8 cellular contexts compared by ENCODE assay signal in the genomic region with DNA sequence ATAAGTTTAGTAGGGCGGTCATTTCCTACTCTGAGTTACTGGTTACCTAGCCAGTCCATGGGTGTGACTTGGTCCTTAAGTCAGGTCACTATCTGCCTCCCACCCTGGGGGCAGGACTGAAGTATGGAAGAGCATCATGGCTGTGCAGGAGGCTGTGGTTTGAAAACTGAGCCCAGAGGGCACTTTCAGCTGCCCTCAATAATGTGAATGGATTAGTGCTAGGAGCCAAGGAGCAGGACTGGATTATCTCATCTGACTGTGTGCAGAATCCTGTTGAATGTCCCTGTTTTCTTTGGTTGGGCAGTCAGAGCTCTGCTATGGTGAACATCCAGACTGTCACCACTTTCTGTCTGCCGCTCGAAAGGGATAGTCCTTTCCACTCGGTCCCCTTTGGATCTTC. TPM values are rescaled to one million over a fixed set of nuclear protein-coding genes. Genes with fewer than 3 reads are reported as not detected.
DNase-seq lines count a peak whose midpoint lies in the region; ATAC-seq, FAIRE-seq and TF ChIP-seq lines count a peak whose summit lies in the region.

No MANE protein-coding gene starts in this region.

- peak overlapping the region; percentile 84 for H3K4me2 ChIP-seq in fibroblast of lung (ENCODE audit: extremely low read depth, insufficient read depth, low read length)

- no peak overlapping the region for H3K9ac ChIP-seq in fibroblast of lung (ENCODE audit: insufficient read depth, low read length)

- FAIRE-seq in GM12892 (lab: Jason Lieb, UNC) = peak; percentile 17
- no peak for FAIRE-seq in GM12891 (lab: Jason Lieb, UNC)

- TF ChIP-seq CTCF in fibroblast of lung (conservative IDR thresholded peaks at IDR 0.05 in 1 of 2, IDR thresholded peaks at IDR 0.05 in 1 of 2; ENCODE audit: low read depth in 1 of 2, low read length in 2 of 2) (no peak), gastrocnemius medialis (IDR thresholded peaks at IDR 0.05 in 4 of 5, conservative IDR thresholded peaks at IDR 0.05 in 1 of 5) (no peak)

- H4K20me1 ChIP-seq in fibroblast of lung (ENCODE audit: control insufficient read depth, extremely low read depth, insufficient read depth, low read length) = no peaks in the 10 kb centered on the region

- H3K9me3 ChIP-seq in fibroblast of lung (ENCODE audit: control insufficient read depth, insufficient read depth, low read depth, low read length) (no peaks in the 10 kb centered on the region), gastrocnemius medialis (no peaks in the 10 kb centered on the region)

- no peak for ATAC-seq in gastrocnemius medialis
- no peak for ATAC-seq in HG02759 (IDR thresholded peaks at IDR 0.05; ENCODE audit: unreplicated experiment)

- H3K4me1 ChIP-seq in fibroblast of lung (ENCODE audit: control insufficient read depth, extremely low read depth, insufficient read depth, low read length) (peaks cover 8% of the 10 kb centered on the region), gastrocnemius medialis (peaks cover 39 to 40% of the 10 kb centered on the region in 2 donors)

- TF ChIP-seq POLR2A in GM12892 (IDR thresholded peaks at IDR 0.05; ENCODE audit: low read depth, low read length) (no peak), gastrocnemius medialis (IDR thresholded peaks at IDR 0.05) (no peak), GM12891 (IDR thresholded peaks at IDR 0.05; ENCODE audit: low read depth, low read length) (no peak)

- in situ Hi-C loops in gastrocnemius medialis (cut with MboI; ENCODE audit: low sequenced_read_pairs in 4 of 4) = no loop called here

- intact Hi-C loops in gastrocnemius medialis (cut with DNase I; ENCODE audit: low total_unique reads) = no loop called here

- no peak overlapping the region for H2AFZ ChIP-seq in fibroblast of lung (ENCODE audit: low read length)

- no peak for DNase-seq in GM12892 (ENCODE audit: insufficient read length)
- DNase-seq in RPMI7951 (ENCODE audit: low read depth) = peak; percentile 14
- DNase-seq in fibroblast of lung (ENCODE audit: low read depth in 2 of 2) = peak in 1 of 2 donors; percentile 5
- DNase-seq in gastrocnemius medialis = no peak
- no peak for DNase-seq in GM12891 (ENCODE audit: insufficient read length, low spot score)
- no peak for DNase-seq in foreskin melanocyte
- DNase-seq in NCI-H1417 (lab: John Stamatoyannopoulos, UW) = no peak

- H3K27ac ChIP-seq in fibroblast of lung (ENCODE audit: insufficient read depth, low read length) (peak overlapping the region; percentile 96), gastrocnemius medialis (peak overlapping the region; percentile 85 to 93 (median 90))

- H3K4me3 ChIP-seq in fibroblast of lung (replicated peaks in 1 of 4; ENCODE audit: control extremely low read depth in 1 of 4, insufficient read depth in 1 of 4, low read depth in 3 of 4, low read length in 4 of 4) = peak overlapping the region; percentile 78 to 98 (median 88)
- peak overlapping the region; percentile 81 to 88 (median 82) for H3K4me3 ChIP-seq in gastrocnemius medialis

- no peaks in the 10 kb centered on the region for H3K36me3 ChIP-seq in fibroblast of lung (ENCODE audit: control insufficient read depth, insufficient read depth, low read length)
- peaks cover 0 to 8% of the 10 kb centered on the region in 2 donors for H3K36me3 ChIP-seq in gastrocnemius medialis

- peaks cover 48% of the 10 kb centered on the region for H3K79me2 ChIP-seq in fibroblast of lung (ENCODE audit: control insufficient read depth, insufficient read depth, low read length)

- H3K27me3 ChIP-seq in fibroblast of lung (ENCODE audit: control insufficient read depth, insufficient read depth, low read length) (no peaks in the 10 kb centered on the region), gastrocnemius medialis (no peaks in the 10 kb centered on the region)

TF ChIP-seq in GM12891, 5 proteins besides CTCF, POLR2A, EP300 and RAD21:
- TF ChIP-seq POU2F2 (IDR thresholded peaks at IDR 0.05; ENCODE audit: low read depth, low read length) (no peak), POLR2AphosphoS5 (IDR thresholded peaks at IDR 0.05; ENCODE audit: low read depth, low read length) (no peak), PAX5 (IDR thresholded peaks at IDR 0.05; ENCODE audit: insufficient read depth, low read length, severe bottlenecking) (no peak), TAF1 (IDR thresholded peaks at IDR 0.05; ENCODE audit: low read depth, low read length) (no peak), SPI1 (IDR thresholded peaks at IDR 0.05; ENCODE audit: low read depth, low read length) (no peak)

RNA-seq across cellular contexts. Expression of a gene that starts 1.6 kb away (rescaled TPM):
- polyA plus RNA-seq in GM12892 (2012; ENCODE audit: missing spikeins) = 14.2 TPM
- total RNA-seq in RPMI7951 (2014; rRNA removed; shearing (Covaris generic)) = 9.6 and 11.7 TPM in 2 replicates
- total RNA-seq in fibroblast of lung (22.3 and 23.0 TPM in 2 replicates), gastrocnemius medialis (10 to 100 TPM; 13.6 to 21.7 (median 18.0) TPM)
- polyA plus RNA-seq in fibroblast of lung = 21.7 and 30.5 TPM in 2 replicates
- 13.8 and 18.7 TPM in 2 replicates for polyA plus RNA-seq in fibroblast of lung (2012)
- 10.4 and 16.6 TPM in 2 replicates for polyA minus RNA-seq in fibroblast of lung (ENCODE audit: low replicate concordance)
- polyA plus RNA-seq in GM12891 (2012; ENCODE audit: low read depth, missing spikeins) = 13.0 TPM
